Comparison of ENCODE assay signal across 2 cellular contexts in genomic region chr1:179694530-179694929, GRCh38. TPM values are rescaled to one million over a fixed set of nuclear protein-coding genes. Genes with fewer than 3 reads are reported as not detected.
"Had no signal": no experiment of that assay in that cellular context is flagged by ENCODE, and none has a peak within 500 bp of the region (broad histone marks: within the 10 kb centered on the region; RNA-seq: fewer than 3 reads in every experiment).

No MANE protein-coding gene starts in this region.

RNA-seq across cellular contexts. Expression of gene FAM163A, which starts 48.6 kb away (rescaled TPM):
- polyA plus RNA-seq: aorta, foreskin keratinocyte had no signal
